ENCODE assay signal across 18 cellular contexts in genomic region chr3:14608298-14608697, GRCh38. TPM values are rescaled to one million over a fixed set of nuclear protein-coding genes. Genes with fewer than 3 reads are reported as not detected.
DNase-seq lines count a peak whose midpoint lies in the region; ATAC-seq and TF ChIP-seq lines count a peak whose summit lies in the region.
"Had no signal": no experiment of that assay in that cellular context is flagged by ENCODE, and none has a peak within 500 bp of the region (broad histone marks: within the 10 kb centered on the region; RNA-seq: fewer than 3 reads in every experiment).

No MANE protein-coding gene starts in this region.

- H3K36me3 ChIP-seq in heart left ventricle (no peaks in the 10 kb centered on the region), NT2/D1 (ENCODE audit: insufficient read depth, insufficient read length, low read length) (no peaks in the 10 kb centered on the region), A673 (ENCODE audit: insufficient read depth, low read length, poor library complexity, severe bottlenecking) (no peaks in the 10 kb centered on the region), left lung (no peaks in the 10 kb centered on the region)
- H3K36me3 ChIP-seq: right atrium auricular region had no signal

- H3K9ac ChIP-seq in NT2/D1 (ENCODE audit: insufficient read length, low read depth): peak overlapping the region; percentile 29

- ATAC-seq in heart left ventricle (peak in 3 of 4 donors; percentile 36 to 59 (median 46)), left cardiac atrium (no peak), left lung (no peak)
- ATAC-seq: effector memory CD8-positive, alpha-beta T cell had no signal

- BruUV-seq in A673 (replicated peaks; lab: Mats Ljungman, UMichigan): no TSS peak

- intact Hi-C loops in heart left ventricle (cut with DNase I): loop anchor here in 1 of 10 donors (10.0 kb wide), 2 partner anchors 53 to 93 kb away; no protein-coding TSS in a partner anchor
- intact Hi-C loops in left cardiac atrium (cut with DNase I): no loop called here
- intact Hi-C loops in A673 (cut with micrococcal nuclease; ENCODE audit: unreplicated experiment): no loop called here
- intact Hi-C loops in left lung (cut with DNase I): no loop called here

- 51 to 73% (median 67%) methylated on average over 2 to 3 of the region's 3 CpGs for WGBS in heart left ventricle, 4 donors

- H3K4me1 ChIP-seq in heart left ventricle (peaks cover 0 to 9% (median 0%) of the 10 kb centered on the region in 12 donors), NT2/D1 (ENCODE audit: insufficient read depth, insufficient read length) (peaks cover 14% of the 10 kb centered on the region), A673 (ENCODE audit: insufficient read depth, low read length, poor library complexity, severe bottlenecking) (no peaks in the 10 kb centered on the region), left lung (no peaks in the 10 kb centered on the region)
- H3K4me1 ChIP-seq: right atrium auricular region had no signal

- CTCF ChIA-PET in A673 (lab: Charles Lee): no interaction called here

- POLR2A ChIA-PET in A673 (lab: Charles Lee; ENCODE audit: low non-redundant PET): no interaction called here

- H3K4me3 ChIP-seq in heart left ventricle (no peak overlapping the region), NT2/D1 (ENCODE audit: insufficient read length, low read depth) (no peak overlapping the region), choroid plexus epithelial cell (ENCODE audit: low read depth, low read length) (no peak overlapping the region), A673 (ENCODE audit: low read depth, low read length, poor library complexity, severe bottlenecking) (no peak overlapping the region), left lung (no peak overlapping the region)
- H3K4me3 ChIP-seq: right atrium auricular region had no signal

- TF ChIP-seq CTCF in heart left ventricle (IDR thresholded peaks at IDR 0.05) (peak in 3 of 12 donors; percentile 9 to 39 (median 35)), choroid plexus epithelial cell (conservative IDR thresholded peaks at IDR 0.05; ENCODE audit: low read depth, low read length) (peak; percentile 24), A673 (conservative IDR thresholded peaks at IDR 0.05; ENCODE audit: low read depth, low read length) (no peak), left lung (IDR thresholded peaks at IDR 0.05) (no peak)

- H3K9me3 ChIP-seq in heart left ventricle (no peaks in the 10 kb centered on the region), NT2/D1 (ENCODE audit: insufficient read depth, low read length) (no peaks in the 10 kb centered on the region), A673 (ENCODE audit: low read depth, low read length, poor library complexity, severe bottlenecking) (no peaks in the 10 kb centered on the region), left lung (no peaks in the 10 kb centered on the region)
- H3K9me3 ChIP-seq: right atrium auricular region had no signal

- DNase-seq in heart left ventricle: no peak
- DNase-seq in left cardiac atrium: no peak
- no peak for DNase-seq in NT2/D1 (ENCODE audit: low read depth, low spot score)
- DNase-seq in choroid plexus epithelial cell (ENCODE audit: low read depth): peak; percentile 13
- no peak for DNase-seq in foreskin melanocyte
- DNase-seq in A673 (ENCODE audit: low spot score): no peak
- no peak for DNase-seq in T-helper 2 cell
- no peak for DNase-seq in left lung
- DNase-seq: activated CD8-positive, alpha-beta memory T cell treated with anti-CD3 and anti-CD28 coated beads, Interleukin-2, amount 50 U/mL, for 4 hours; activated naive CD8-positive, alpha-beta T cell treated with anti-CD3 and anti-CD28 coated beads for 36 hours; effector memory CD8-positive, alpha-beta T cell; MV-4-11; naive B cell; NCI-H187; SHP77; stimulated activated CD4-positive, alpha-beta T cell treated with anti-CD3 and anti-CD28 coated beads, Interleukin-15, amount 100 ng/mL, for 24 hours; T-helper 1 cell had no signal

- H3K27me3 ChIP-seq in heart left ventricle (peaks cover 0 to 34% (median 6%) of the 10 kb centered on the region in 9 donors), NT2/D1 (ENCODE audit: insufficient read depth, insufficient read length) (peaks cover 4% of the 10 kb centered on the region), A673 (replicated peaks; ENCODE audit: insufficient read depth, low read depth, low read length, poor library complexity) (peaks cover 24% of the 10 kb centered on the region), left lung (peaks cover 4 to 64% of the 10 kb centered on the region in 2 donors)
- H3K27me3 ChIP-seq: right atrium auricular region had no signal

- H3K27ac ChIP-seq in heart left ventricle: no peak overlapping the region
- no peak overlapping the region for H3K27ac ChIP-seq in A673 (ENCODE audit: low read depth, low read length, poor library complexity, severe bottlenecking)
- H3K27ac ChIP-seq in left lung: no peak overlapping the region
- H3K27ac ChIP-seq: right atrium auricular region had no signal

- TF ChIP-seq POLR2A in heart left ventricle (IDR thresholded peaks at IDR 0.05): no peak

RNA-seq across cellular contexts. Expression of gene CCDC174, which starts 43.3 kb away (rescaled TPM):
- 10 to 100 TPM in 7 of 9 donors, 1 to 10 TPM in 2; 8.7 to 16.1 (median 11.7) TPM for total RNA-seq in heart left ventricle
- polyA plus RNA-seq in heart left ventricle: 10 to 100 TPM in 1 of 2 donors, 1 to 10 TPM in 1; 9.2 to 13.2 TPM
- total RNA-seq in left cardiac atrium: 10 to 100 TPM; 12.0 to 13.0 TPM
- total RNA-seq in A673 (2021): 19.0 and 19.8 TPM in 2 replicates
- total RNA-seq in left lung: 10 to 100 TPM; 13.3 to 15.5 TPM

Comparison
In these comparisons a context has a peak if more than half of its experiments do, and no peak if none do; other contexts are left out.
1. ATAC-seq: peak in heart left ventricle (3 of 4); none in left cardiac atrium (0 of 2) and left lung (single experiment).